9 cellular contexts compared by ENCODE assay signal in genomic region chr14:99230271-99231141, GRCh38. TPM values are rescaled to one million over a fixed set of nuclear protein-coding genes. Genes with fewer than 3 reads are reported as not detected.
DNase-seq lines count a peak whose midpoint lies in the region; ATAC-seq and TF ChIP-seq lines count a peak whose summit lies in the region.
"Had no signal": no experiment of that assay in that cellular context is flagged by ENCODE, and none has a peak within 500 bp of the region (broad histone marks: within the 10 kb centered on the region; RNA-seq: fewer than 3 reads in every experiment).

No MANE protein-coding gene starts in this region.

- H3K9me2 ChIP-seq in SK-N-SH: no peaks in the 10 kb centered on the region

- no peak overlapping the region for H3K9ac ChIP-seq in SK-N-SH

- no peak for TF ChIP-seq RAD21 in SK-N-SH (IDR thresholded peaks at IDR 0.05; ENCODE audit: low read length)

- TF ChIP-seq CTCF in SK-N-SH (IDR thresholded peaks at IDR 0.05): no peak

- H3K4me1 ChIP-seq in SK-N-SH (ENCODE audit: control insufficient read depth in 1 of 2, insufficient read depth in 2 of 2, low read depth in 1 of 2, low read length in 1 of 2): no peaks in the 10 kb centered on the region; a peak in 1 of 4 replicates

- H4K20me1 ChIP-seq in SK-N-SH (ENCODE audit: insufficient read depth): no peaks in the 10 kb centered on the region

- DNase-seq in NCI-H2107 (lab: John Stamatoyannopoulos, UW): peak; percentile 52
- peak; percentile 71 for DNase-seq in activated T-cell treated with anti-CD3 and anti-CD28 coated beads for 48 hours (ENCODE audit: low read depth)
- DNase-seq in iPS-NIHi7 (ENCODE audit: extremely low spot score): peak; percentile 52
- DNase-seq in stimulated activated CD8-positive, alpha-beta memory T cell treated with anti-CD3 and anti-CD28 coated beads, Interleukin-15, amount 100 ng/mL, for 48 hours (ENCODE audit: low read depth in 2 of 2): peak; percentile 71 to 74
- DNase-seq in SK-N-SH: no peak
- no peak for DNase-seq in GF-D8 (lab: John Stamatoyannopoulos, UW)
- DNase-seq: NCI-H774 had no signal

- no peak for ATAC-seq in HG03025 (IDR thresholded peaks at IDR 0.05; ENCODE audit: low FRiP score, unreplicated experiment)
- no peak for ATAC-seq in GM19467 (IDR thresholded peaks at IDR 0.05; ENCODE audit: unreplicated experiment)

- H2AFZ ChIP-seq in SK-N-SH (ENCODE audit: low read depth): no peak overlapping the region

- 16% methylated on average over 9 of the region's 21 CpGs for WGBS in SK-N-SH (ENCODE audit: low lambda C conversion rate)

- H3F3A ChIP-seq in SK-N-SH (replicated peaks; ENCODE audit: insufficient read depth): no peaks in the 10 kb centered on the region

- CTCF ChIA-PET in SK-N-SH (lab: Yijun Ruan, JAX): no interaction called here

- H3K27me3 ChIP-seq in SK-N-SH (ENCODE audit: insufficient read depth): peaks cover 61% of the 10 kb centered on the region; the same call in 1 of the 2 replicates

- H3K36me3 ChIP-seq in SK-N-SH (replicated peaks in 1 of 2; ENCODE audit: control insufficient read depth in 1 of 2, insufficient read depth in 2 of 2, low read length in 1 of 2): no peaks in the 10 kb centered on the region

- H3K4me3 ChIP-seq in SK-N-SH (ENCODE audit: low read depth in 2 of 2, low read length in 1 of 2): no peak overlapping the region

- no peak overlapping the region for H3K27ac ChIP-seq in SK-N-SH (ENCODE audit: low read depth in 2 of 2, low read length in 1 of 2)

- TF ChIP-seq EP300 in SK-N-SH (IDR thresholded peaks at IDR 0.05; ENCODE audit: borderline replicate concordance in 1 of 2, low read depth in 1 of 2, low read length in 1 of 2): no peak

- no peak overlapping the region for H3K4me2 ChIP-seq in SK-N-SH

- POLR2A ChIA-PET in SK-N-SH (lab: Yijun Ruan, JAX): no interaction called here

- no peaks in the 10 kb centered on the region for H3K79me2 ChIP-seq in SK-N-SH (ENCODE audit: insufficient read depth)

- no peaks in the 10 kb centered on the region for H3K9me3 ChIP-seq in SK-N-SH

TF ChIP-seq in SK-N-SH, 30 proteins besides CTCF, POLR2A, EP300 and RAD21:
- TF ChIP-seq TEAD4 (IDR thresholded peaks at IDR 0.05; ENCODE audit: borderline replicate concordance, insufficient read depth) (no peak), MEF2A (IDR thresholded peaks at IDR 0.05; ENCODE audit: borderline replicate concordance, low read depth) (no peak), TAF1 (IDR thresholded peaks at IDR 0.05; ENCODE audit: borderline replicate concordance, low read depth, low read length) (no peak), POLR2AphosphoS5 (IDR thresholded peaks at IDR 0.05; ENCODE audit: low read depth, low read length) (no peak), TCF12 (IDR thresholded peaks at IDR 0.05) (no peak), GABPA (IDR thresholded peaks at IDR 0.05; ENCODE audit: low read depth) (no peak)

RNA-seq across cellular contexts. Expression of gene BCL11B, which starts 41.5 kb away (rescaled TPM):
- not detected in 2 replicates for polyA plus RNA-seq in SK-N-SH (2012; rRNA removed)
- polyA plus RNA-seq in SK-N-SH (2012; cell fraction: cytosol; rRNA removed): not detected in 2 replicates
- not detected in 2 replicates for polyA plus RNA-seq in SK-N-SH (2012; cell fraction: nucleus; rRNA removed)

Comparison
In these comparisons a context has a peak if more than half of its experiments do, and no peak if none do; other contexts are left out.
1. DNase-seq: peak in NCI-H2107 (single experiment), activated T-cell treated with anti-CD3 and anti-CD28 coated beads for 48 hours (single experiment), iPS-NIHi7 (single experiment) and stimulated activated CD8-positive, alpha-beta memory T cell treated with anti-CD3 and anti-CD28 coated beads, Interleukin-15, amount 100 ng/mL, for 48 hours (2 of 2); none in SK-N-SH (single experiment) and GF-D8 (single experiment).